Comparison of ENCODE assay signal across 22 cellular contexts in the genomic region with DNA sequence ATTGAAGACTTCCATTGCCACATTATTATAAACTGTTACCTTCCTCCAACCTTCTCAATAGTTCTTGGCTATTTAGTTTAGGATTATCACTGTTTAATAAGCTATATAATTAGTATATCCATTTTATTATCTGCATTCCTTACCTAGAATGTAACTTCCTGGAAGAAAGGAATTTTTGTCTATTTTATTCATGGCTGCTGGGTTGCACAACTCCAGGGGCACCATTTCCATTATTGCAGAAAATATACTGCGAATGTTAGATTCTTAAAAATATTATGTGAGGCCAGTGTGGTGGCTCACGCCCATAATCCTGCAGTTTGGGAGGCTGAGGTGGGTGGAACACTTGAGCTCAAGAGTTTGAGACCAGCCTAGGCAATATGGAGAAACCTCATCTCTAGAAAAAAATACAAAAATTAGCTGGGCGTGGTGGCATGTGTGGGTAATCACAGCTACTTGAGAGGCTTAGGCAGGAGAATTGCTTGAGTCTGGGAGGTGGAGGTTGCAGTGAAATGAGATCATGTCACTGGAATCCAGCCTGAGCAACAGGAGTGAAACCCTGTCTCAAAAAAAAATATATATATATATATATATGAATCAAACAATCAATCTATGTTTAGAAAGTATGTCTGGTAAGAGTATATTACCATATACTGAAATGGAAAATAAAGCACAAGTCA. TPM values are rescaled to one million over a fixed set of nuclear protein-coding genes. Genes with fewer than 3 reads are reported as not detected.
DNase-seq lines count a peak whose midpoint lies in the region; ATAC-seq and TF ChIP-seq lines count a peak whose summit lies in the region.
"Had no signal": no experiment of that assay in that cellular context is flagged by ENCODE, and none has a peak within 500 bp of the region (broad histone marks: within the 10 kb centered on the region; RNA-seq: fewer than 3 reads in every experiment).

No MANE protein-coding gene starts in this region.

- H3K36me3 Mint-ChIP-seq in activated naive CD4-positive, alpha-beta T cell treated with anti-CD3 and anti-CD28 coated beads, Interleukin-2, amount 50 U/mL, for 24 hours = no peaks in the 10 kb centered on the region
- H3K36me3 Mint-ChIP-seq in activated naive CD4-positive, alpha-beta T cell treated with anti-CD3 and anti-CD28 coated beads, Interleukin-2, amount 10 ng/mL, durations not matched to agents 7 days and 5 days = no peaks in the 10 kb centered on the region
- H3K36me3 Mint-ChIP-seq in chondrocyte (ENCODE audit: low read depth) = no peaks in the 10 kb centered on the region
- H3K36me3 Mint-ChIP-seq: CD8-positive, alpha-beta T cell had no signal

- H3K27ac Mint-ChIP-seq in activated naive CD4-positive, alpha-beta T cell treated with anti-CD3 and anti-CD28 coated beads, Interleukin-2, amount 50 U/mL, for 24 hours = no peak overlapping the region
- H3K27ac Mint-ChIP-seq in activated naive CD4-positive, alpha-beta T cell treated with anti-CD3 and anti-CD28 coated beads, Interleukin-2, amount 10 ng/mL, durations not matched to agents 7 days and 5 days = no peak overlapping the region
- peak overlapping the region; percentile 64 for H3K27ac Mint-ChIP-seq in chondrocyte (ENCODE audit: unreplicated experiment)
- H3K27ac Mint-ChIP-seq: activated CD4-positive, alpha-beta memory T cell treated with anti-CD3 and anti-CD28 coated beads, Interleukin-2, amount 10 ng/mL, durations not matched to agents 7 days and 5 days; activated T-helper 1 cell treated with anti-CD3 and anti-CD28 coated beads, Interleukin-12 subunit alpha, Interleukin-12 subunit beta, Interleukin-2, Interleukin-4 antibody, amounts not matched to agents 30 ng/mL and 10 ng/mL and 1 ng/mL, durations not matched to agents 14 hours and 24 hours and 36 hours; CD8-positive, alpha-beta T cell; T-helper 1 cell treated with Interleukin-12 subunit alpha and Interleukin-12 subunit beta and Interleukin-4 antibody, amounts not matched to agents 30 μg/mL and 1 μg/mL, for 36 hours had no signal

- H3K23ac ChIP-seq in trophoblast cell (ENCODE audit: low read length) = no peak overlapping the region

- WGBS in trophoblast cell (ENCODE audit: extremely low coverage, insufficient coverage, insufficient read length) = no CpG with 5 or more reads among the region's 3 CpGs

- no peak overlapping the region for H2BK5ac ChIP-seq in trophoblast cell (ENCODE audit: low read depth, low read length, poor library complexity)

- no peak overlapping the region for H4K8ac ChIP-seq in trophoblast cell (ENCODE audit: low read depth, low read length)

- H2BK120ac ChIP-seq in trophoblast cell (ENCODE audit: insufficient read depth, low read length, poor library complexity) = no peak overlapping the region

- no peak overlapping the region for H2AK5ac ChIP-seq in trophoblast cell (ENCODE audit: low read length)

- in situ Hi-C loops in GM13977 (cut with MboI; ENCODE audit: low pct_unique_long_range_greater_than_20kb, low sequenced_read_pairs, unreplicated experiment) = no loop called here

- no peaks in the 10 kb centered on the region for H3K27me3 ChIP-seq in trophoblast cell (ENCODE audit: insufficient read depth, low read length)
- H3K27me3 ChIP-seq: right atrium auricular region had no signal

- no peak for DNase-seq in activated naive CD4-positive, alpha-beta T cell treated with anti-CD3 and anti-CD28 coated beads, Interleukin-2, amount 10 ng/mL, durations not matched to agents 7 days and 5 days
- peak; percentile 73 for DNase-seq in NCI-H226
- DNase-seq in chondrocyte (ENCODE audit: low spot score) = no peak
- DNase-seq in trophoblast cell = peak; percentile 18 to 35
- no peak for DNase-seq in GM13977 (ENCODE audit: low spot score)
- DNase-seq in left lobe of liver (ENCODE audit: low spot score) = no peak
- DNase-seq in dedifferentiated amniotic fluid mesenchymal stem cell (ENCODE audit: extremely low spot score) = no peak
- DNase-seq: activated CD4-positive, alpha-beta memory T cell treated with anti-CD3 and anti-CD28 coated beads, Interleukin-2, amount 10 ng/mL, durations not matched to agents 7 days and 5 days; caudate nucleus; CD8-positive, alpha-beta T cell; DND-41; effector CD4-positive, alpha-beta T cell; NCI-H1092 treated with DMSO at 0.1 percent for 48 hours; NCI-H2081 treated with DMSO at 0.1 percent for 48 hours; NCI-H524; stimulated activated CD4-positive, alpha-beta T cell treated with anti-CD3 and anti-CD28 coated beads, Interleukin-15, amount 100 ng/mL, for 24 hours had no signal

- H3K14ac ChIP-seq in trophoblast cell (ENCODE audit: low read length) = no peak overlapping the region

- H3K4me3 ChIP-seq in trophoblast cell (ENCODE audit: low read depth, low read length) = no peak overlapping the region
- H3K4me3 ChIP-seq: lung, right atrium auricular region had no signal

- H3K18ac ChIP-seq in trophoblast cell (ENCODE audit: low read length) = no peak overlapping the region

- H3K9me3 ChIP-seq in trophoblast cell (ENCODE audit: insufficient read depth, low read depth, low read length) = no peaks in the 10 kb centered on the region
- H3K9me3 ChIP-seq: right atrium auricular region had no signal

- H3K79me1 ChIP-seq in trophoblast cell (ENCODE audit: low read length) = no peaks in the 10 kb centered on the region

- no peak for ATAC-seq in left lobe of liver

- no peak overlapping the region for H2AFZ ChIP-seq in trophoblast cell (ENCODE audit: insufficient read depth, low read length, poor library complexity)

- no peaks in the 10 kb centered on the region for H3K9me3 Mint-ChIP-seq in activated naive CD4-positive, alpha-beta T cell treated with anti-CD3 and anti-CD28 coated beads, Interleukin-2, amount 50 U/mL, for 24 hours
- H3K9me3 Mint-ChIP-seq in activated naive CD4-positive, alpha-beta T cell treated with anti-CD3 and anti-CD28 coated beads, Interleukin-2, amount 10 ng/mL, durations not matched to agents 7 days and 5 days = no peaks in the 10 kb centered on the region
- no peaks in the 10 kb centered on the region for H3K9me3 Mint-ChIP-seq in chondrocyte (ENCODE audit: low read depth)
- H3K9me3 Mint-ChIP-seq: activated CD4-positive, alpha-beta memory T cell treated with anti-CD3 and anti-CD28 coated beads, Interleukin-2, amount 10 ng/mL, durations not matched to agents 7 days and 5 days; activated T-helper 1 cell treated with anti-CD3 and anti-CD28 coated beads, Interleukin-12 subunit alpha, Interleukin-12 subunit beta, Interleukin-2, Interleukin-4 antibody, amounts not matched to agents 30 ng/mL and 10 ng/mL and 1 ng/mL, durations not matched to agents 14 hours and 24 hours and 36 hours; CD8-positive, alpha-beta T cell; T-helper 1 cell treated with Interleukin-12 subunit alpha and Interleukin-12 subunit beta and Interleukin-4 antibody, amounts not matched to agents 30 μg/mL and 1 μg/mL, for 36 hours had no signal

- no peak overlapping the region for H3K27ac ChIP-seq in trophoblast cell (ENCODE audit: low read depth, low read length)
- H3K27ac ChIP-seq: right atrium auricular region, VCaP had no signal

- H2BK12ac ChIP-seq in trophoblast cell (ENCODE audit: low read length) = no peak overlapping the region

- H3K36me3 ChIP-seq in trophoblast cell (ENCODE audit: control insufficient read depth in 1 of 2, insufficient read depth in 2 of 2, low read length in 2 of 2) = no peaks in the 10 kb centered on the region
- H3K36me3 ChIP-seq: right atrium auricular region had no signal

- no peak overlapping the region for H4K12ac ChIP-seq in trophoblast cell (ENCODE audit: low read depth, low read length)

- no peak overlapping the region for H3K4me2 ChIP-seq in trophoblast cell (ENCODE audit: low read length)

- TF ChIP-seq CTCF in chondrocyte (IDR thresholded peaks at IDR 0.05) = no peak
- TF ChIP-seq CTCF in GM13977 (IDR thresholded peaks at IDR 0.05; ENCODE audit: extremely low read depth, insufficient read depth, missing control alignments) = no peak

- H3K4me1 ChIP-seq in trophoblast cell (ENCODE audit: control insufficient read depth in 1 of 2, insufficient read depth in 2 of 2, low read length in 2 of 2) = no peaks in the 10 kb centered on the region
- H3K4me1 ChIP-seq: right atrium auricular region had no signal

- no peak overlapping the region for H3K4ac ChIP-seq in trophoblast cell (ENCODE audit: low read depth, low read length)

- no peaks in the 10 kb centered on the region for H3K79me2 ChIP-seq in trophoblast cell (ENCODE audit: control insufficient read depth, insufficient read depth, low read length, poor library complexity)

- H3K4me3 Mint-ChIP-seq in activated naive CD4-positive, alpha-beta T cell treated with anti-CD3 and anti-CD28 coated beads, Interleukin-2, amount 50 U/mL, for 24 hours = peak overlapping the region; percentile 28
- H3K4me3 Mint-ChIP-seq in activated naive CD4-positive, alpha-beta T cell treated with anti-CD3 and anti-CD28 coated beads, Interleukin-2, amount 10 ng/mL, durations not matched to agents 7 days and 5 days = no peak overlapping the region
- H3K4me3 Mint-ChIP-seq in chondrocyte (ENCODE audit: unreplicated experiment) = no peak overlapping the region
- H3K4me3 Mint-ChIP-seq: activated CD4-positive, alpha-beta memory T cell treated with anti-CD3 and anti-CD28 coated beads, Interleukin-2, amount 10 ng/mL, durations not matched to agents 7 days and 5 days; activated T-helper 1 cell treated with anti-CD3 and anti-CD28 coated beads, Interleukin-12 subunit alpha, Interleukin-12 subunit beta, Interleukin-2, Interleukin-4 antibody, amounts not matched to agents 30 ng/mL and 10 ng/mL and 1 ng/mL, durations not matched to agents 14 hours and 24 hours and 36 hours; CD8-positive, alpha-beta T cell; T-helper 1 cell treated with Interleukin-12 subunit alpha and Interleukin-12 subunit beta and Interleukin-4 antibody, amounts not matched to agents 30 μg/mL and 1 μg/mL, for 36 hours had no signal

- H4K91ac ChIP-seq in trophoblast cell (ENCODE audit: low read depth, low read length) = no peak overlapping the region

- no peak overlapping the region for H3K9ac ChIP-seq in trophoblast cell (ENCODE audit: low read length)

- peaks cover 48% of the 10 kb centered on the region for H3K4me1 Mint-ChIP-seq in activated naive CD4-positive, alpha-beta T cell treated with anti-CD3 and anti-CD28 coated beads, Interleukin-2, amount 50 U/mL, for 24 hours
- peaks cover 18% of the 10 kb centered on the region for H3K4me1 Mint-ChIP-seq in activated naive CD4-positive, alpha-beta T cell treated with anti-CD3 and anti-CD28 coated beads, Interleukin-2, amount 10 ng/mL, durations not matched to agents 7 days and 5 days
- H3K4me1 Mint-ChIP-seq in chondrocyte (ENCODE audit: low read depth) = peaks cover 27% of the 10 kb centered on the region

- H3K27me3 Mint-ChIP-seq in activated naive CD4-positive, alpha-beta T cell treated with anti-CD3 and anti-CD28 coated beads, Interleukin-2, amount 50 U/mL, for 24 hours = no peaks in the 10 kb centered on the region
- H3K27me3 Mint-ChIP-seq in activated naive CD4-positive, alpha-beta T cell treated with anti-CD3 and anti-CD28 coated beads, Interleukin-2, amount 10 ng/mL, durations not matched to agents 7 days and 5 days = no peaks in the 10 kb centered on the region
- no peaks in the 10 kb centered on the region for H3K27me3 Mint-ChIP-seq in chondrocyte (ENCODE audit: low read depth)
- H3K27me3 Mint-ChIP-seq: activated CD4-positive, alpha-beta memory T cell treated with anti-CD3 and anti-CD28 coated beads, Interleukin-2, amount 10 ng/mL, durations not matched to agents 7 days and 5 days had no signal

- CTCF ChIA-PET in activated naive CD4-positive, alpha-beta T cell treated with anti-CD3 and anti-CD28 coated beads, Interleukin-2, amount 10 ng/mL, durations not matched to agents 7 days and 5 days (lab: Charles Lee) = interaction anchor here (0.8 to 1.0 kb wide), 2 partner anchors 23 to 46 kb away, joined by 3 read pairs; no protein-coding TSS in a partner anchor

RNA-seq across cellular contexts. Expression of a gene that starts 19.9 kb away (rescaled TPM):
- total RNA-seq in chondrocyte = 7.3 to 13.8 TPM (median 13.1 TPM) in 3 replicates
- 5.8 and 6.5 TPM in 2 replicates for polyA plus RNA-seq in trophoblast cell (2013)
- 109 TPM for total RNA-seq in left lobe of liver
- total RNA-seq: activated CD4-positive, alpha-beta memory T cell treated with anti-CD3 and anti-CD28 coated beads, Interleukin-2, amount 10 ng/mL, durations not matched to agents 7 days and 5 days; CD8-positive, alpha-beta T cell had no signal

Comparison
In these comparisons a context has a peak if more than half of its experiments do, and no peak if none do; other contexts are left out.
1. DNase-seq: peak in NCI-H226 (single experiment) and trophoblast cell (2 of 2); none in activated naive CD4-positive, alpha-beta T cell treated with anti-CD3 and anti-CD28 coated beads, Interleukin-2, amount 10 ng/mL, durations not matched to agents 7 days and 5 days (single experiment), chondrocyte (single experiment), GM13977 (single experiment), left lobe of liver (single experiment) and dedifferentiated amniotic fluid mesenchymal stem cell (single experiment).